Comparison of ENCODE assay signal across 1 cellular context in genomic region chr15:70810916-70811578, GRCh38.
TF ChIP-seq lines count a peak whose summit lies in the region.

No MANE protein-coding gene starts in this region.

TF ChIP-seq in GM23338, 12 proteins besides CTCF, POLR2A, EP300 and RAD21 (continued from another document):
- TF ChIP-seq ZNF462 (CRISPR knock-in tag; IDR thresholded peaks at IDR 0.05) (no peak), CREB1 (CRISPR knock-in tag; IDR thresholded peaks at IDR 0.05; ENCODE audit: low read depth) (no peak)
